ENCODE assay signal across 20 cellular contexts in the genomic region with DNA sequence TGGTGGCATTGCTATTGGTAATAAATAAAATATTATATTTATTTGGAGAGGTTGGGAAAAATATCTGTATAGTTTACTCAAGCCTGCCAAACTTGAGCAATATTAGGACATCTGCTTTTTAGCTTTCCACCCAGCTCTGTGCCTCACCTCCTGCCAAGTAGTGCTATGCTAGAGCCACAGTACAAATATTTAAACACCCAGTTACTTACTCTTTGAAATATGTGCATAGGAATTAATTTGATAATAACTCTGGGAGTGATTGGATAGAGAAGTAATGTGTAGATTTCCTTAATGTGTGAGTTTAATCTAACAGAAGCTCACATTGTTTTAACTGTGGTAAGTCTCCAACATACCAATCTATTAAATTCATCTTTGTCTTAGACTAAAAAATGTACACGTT.
"Had no signal": no experiment of that assay in that cellular context is flagged by ENCODE, and none has a peak within 500 bp of the region (broad histone marks: within the 10 kb centered on the region; RNA-seq: fewer than 3 reads in every experiment).

No MANE protein-coding gene starts in this region.

- H3K4me1 ChIP-seq: adrenal gland, tibial nerve, vagina had no signal

- H3K27ac ChIP-seq: adrenal gland, skin epidermis, tibial nerve, vagina had no signal

- H3K4me3 ChIP-seq: adrenal gland, skin epidermis, tibial nerve, vagina had no signal

- H3K27me3 ChIP-seq: adrenal gland, tibial nerve, vagina had no signal

- H3K9me3 ChIP-seq: adrenal gland, tibial nerve, vagina had no signal

- DNase-seq: activated CD4-positive, alpha-beta T cell treated with anti-CD3 and anti-CD28 coated beads, Interleukin-2, amount 50 U/mL, for 1 hour; activated naive CD4-positive, alpha-beta T cell treated with anti-CD3 and anti-CD28 coated beads, Interleukin-2, amount 10 ng/mL, durations not matched to agents 7 days and 5 days; activated T-cell treated with anti-CD3 and anti-CD28 coated beads, Interleukin-2, amount 50 U/mL, for 1 hour; adrenal gland; effector CD8-positive, alpha-beta T cell; hippocampal formation; kidney; left ventricle myocardium superior; mesenchymal stem cell; nucleus accumbens; stimulated activated CD4-positive, alpha-beta T cell treated with anti-CD3 and anti-CD28 coated beads, Interleukin-15, amount 100 ng/mL, for 24 hours; stimulated activated CD4-positive, alpha-beta T cell treated with anti-CD3 and anti-CD28 coated beads, Interleukin-4, amount 100 ng/mL, for 1 hour; stimulated activated naive B cell treated with anti-CD40 and anti-IgM and Interleukin-4, amounts not matched to agents 10 μg/mL and 1 μg/mL and 100 μg/mL, for 72 hours; T-cell; T-helper 9 cell had no signal

- H3K36me3 ChIP-seq: adrenal gland, tibial nerve, vagina had no signal

- ATAC-seq: activated CD4-positive, CD25-positive, alpha-beta regulatory T cell treated with anti-CD3 and anti-CD28 coated beads, Interleukin-2, amount 50 U/mL, for 24 hours; left ventricle myocardium superior; natural killer cell treated with Interleukin-12 subunit alpha and Interleukin-12 subunit beta and Interleukin-15 and Interleukin-18, amount 100 ng/mL, for 72 hours; stimulated activated naive B cell treated with anti-CD40 and anti-IgM and Interleukin-4, amounts not matched to agents 10 μg/mL and 1 μg/mL and 100 μg/mL, for 72 hours; T-cell had no signal
